8 cellular contexts compared by ENCODE assay signal in genomic region chr16:88650749-88651275, GRCh38. TPM values are rescaled to one million over a fixed set of nuclear protein-coding genes. Genes with fewer than 3 reads are reported as not detected.
DNase-seq lines count a peak whose midpoint lies in the region; ATAC-seq and TF ChIP-seq lines count a peak whose summit lies in the region.

Gene CYBA (minus strand): TSS chr16:88651053. CDS start chr16:88651013, 40 bp downstream.

- no peaks in the 10 kb centered on the region for H3K9me3 Mint-ChIP-seq in WTC11
- no peaks in the 10 kb centered on the region for H3K9me3 Mint-ChIP-seq in central memory CD8-positive, alpha-beta T cell

- H3K4me3 Mint-ChIP-seq in WTC11 = peak within 1 kb of the TSS; percentile 82
- peak within 1 kb of the TSS; percentile 87 for H3K4me3 Mint-ChIP-seq in central memory CD8-positive, alpha-beta T cell

- H3K27me3 Mint-ChIP-seq in WTC11 (ENCODE audit: low read depth) = no peaks in the 10 kb centered on the region
- H3K27me3 Mint-ChIP-seq in central memory CD8-positive, alpha-beta T cell = no peaks in the 10 kb centered on the region

- no peak for TF ChIP-seq CTCF in WTC11 (IDR thresholded peaks at IDR 0.05)

- peaks cover 9% of the 10 kb centered on the region for H3K36me3 Mint-ChIP-seq in WTC11
- H3K36me3 Mint-ChIP-seq in central memory CD8-positive, alpha-beta T cell (ENCODE audit: insufficient read depth) = peaks cover 25% of the 10 kb centered on the region

- H3K4me3 ChIP-seq in HUES6 (ENCODE audit: low read depth, low read length) = peak within 1 kb of the TSS; percentile 93

- H3K27ac ChIP-seq in HUES6 (ENCODE audit: low read depth, low read length) (peak within 1 kb of the TSS; percentile 58; the same call in 1 of the 2 replicates), layer of hippocampus (ENCODE audit: low read depth, low read length) (peak within 1 kb of the TSS; percentile 75)

- H3K27me3 ChIP-seq in HUES6 (ENCODE audit: control insufficient read depth, insufficient read depth, low read length) = no peaks in the 10 kb centered on the region
- no peaks in the 10 kb centered on the region for H3K27me3 ChIP-seq in layer of hippocampus (ENCODE audit: control insufficient read depth, insufficient read depth, low read length)

- no peaks in the 10 kb centered on the region for H3K9me3 ChIP-seq in HUES6 (ENCODE audit: control insufficient read depth, insufficient read depth, low read depth, low read length)

- ATAC-seq in GM21390 (IDR thresholded peaks at IDR 0.05; ENCODE audit: unreplicated experiment) (peak; percentile 68), WTC11 (peak; percentile 90)
- peak; percentile 88 for ATAC-seq in central memory CD8-positive, alpha-beta T cell (replicated peaks; ENCODE audit: extremely low read depth, poor library complexity, severe bottlenecking)

- CTCF ChIA-PET in WTC11 (lab: Charles Lee) = interaction anchor here (0.6 to 2.0 kb wide), 6 partner anchors 13 to 87 kb away, joined by 3 to 8 read pairs (median 5); no protein-coding TSS in a partner anchor

- peaks cover 15% of the 10 kb centered on the region for H3K4me1 ChIP-seq in HUES6 (ENCODE audit: control insufficient read depth, insufficient read depth, low read length)

- no peak within 1 kb of the TSS; the same call in 1 of the 2 replicates for H3K27ac Mint-ChIP-seq in WTC11
- peak within 1 kb of the TSS; percentile 92 for H3K27ac Mint-ChIP-seq in central memory CD8-positive, alpha-beta T cell (ENCODE audit: low read depth)

- peak within 1 kb of the TSS; percentile 72 for H3K9ac ChIP-seq in HUES6 (ENCODE audit: low read length)

- peaks cover 10% of the 10 kb centered on the region for H3K4me1 Mint-ChIP-seq in WTC11
- H3K4me1 Mint-ChIP-seq in central memory CD8-positive, alpha-beta T cell = peaks cover 14% of the 10 kb centered on the region

- POLR2A ChIA-PET in WTC11 (lab: Charles Lee) = no interaction called here

- DNase-seq in DMS79 (lab: John Stamatoyannopoulos, UW) = peak; percentile 16
- DNase-seq in WTC11 (ENCODE audit: low spot score) = peak; percentile 79
- peak; percentile 77 to 84 for DNase-seq in central memory CD8-positive, alpha-beta T cell (ENCODE audit: low spot score in 2 of 2)
- DNase-seq in stimulated activated CD4-positive, alpha-beta T cell treated with anti-CD3 and anti-CD28 coated beads, Interleukin-2, amount 100 ng/mL, for 48 hours = peak; percentile 76 to 79
- DNase-seq in NCI-H2107 treated with DMSO at 0.1 percent for 48 hours (lab: John Stamatoyannopoulos, UW; ENCODE audit: unreplicated experiment) = no peak

- H3K36me3 ChIP-seq in HUES6 (ENCODE audit: control insufficient read depth, insufficient read depth, low read length) = peaks cover 31% of the 10 kb centered on the region

TF ChIP-seq in WTC11, 78 proteins besides CTCF, POLR2A, EP300 and RAD21 (continues in another document):
- TF ChIP-seq IRF1 (CRISPR knock-in tag; IDR thresholded peaks at IDR 0.05) = no peak
- TF ChIP-seq TEAD1 (CRISPR knock-in tag; IDR thresholded peaks at IDR 0.05) = 0 out of 2 replicates have a peak, but pooled peaks have one; percentile 59
- peak; percentile 50; the same call in 1 of the 2 replicates for TF ChIP-seq MAX (CRISPR knock-in tag; IDR thresholded peaks at IDR 0.05)
- TF ChIP-seq RELA (CRISPR knock-in tag; IDR thresholded peaks at IDR 0.05; ENCODE audit: borderline replicate concordance) = no peak
- no peak for TF ChIP-seq NR3C1 (CRISPR knock-in tag; conservative IDR thresholded peaks at IDR 0.05; ENCODE audit: low read depth)
- no peak for TF ChIP-seq NR2C2 (CRISPR knock-in tag; IDR thresholded peaks at IDR 0.05)
- peak; percentile 16; the same call in 1 of the 2 replicates for TF ChIP-seq FOXP4 (CRISPR knock-in tag; IDR thresholded peaks at IDR 0.05)
- TF ChIP-seq SP1 (CRISPR knock-in tag; conservative IDR thresholded peaks at IDR 0.05) = peak; percentile 89
- TF ChIP-seq ZNF281 (CRISPR knock-in tag; IDR thresholded peaks at IDR 0.05) = 0 out of 2 replicates have a peak, but pooled peaks have one; percentile 12
- no peak for TF ChIP-seq STAT6 (CRISPR knock-in tag; conservative IDR thresholded peaks at IDR 0.05; ENCODE audit: low read depth)
- TF ChIP-seq SMAD4 (CRISPR knock-in tag; IDR thresholded peaks at IDR 0.05) = no peak

RNA-seq across cellular contexts. Expression of gene CYBA, which starts in this region (rescaled TPM):
- total RNA-seq in WTC11 (2021) = 169 to 219 TPM (median 207 TPM) in 3 replicates
